In the genomic region with DNA sequence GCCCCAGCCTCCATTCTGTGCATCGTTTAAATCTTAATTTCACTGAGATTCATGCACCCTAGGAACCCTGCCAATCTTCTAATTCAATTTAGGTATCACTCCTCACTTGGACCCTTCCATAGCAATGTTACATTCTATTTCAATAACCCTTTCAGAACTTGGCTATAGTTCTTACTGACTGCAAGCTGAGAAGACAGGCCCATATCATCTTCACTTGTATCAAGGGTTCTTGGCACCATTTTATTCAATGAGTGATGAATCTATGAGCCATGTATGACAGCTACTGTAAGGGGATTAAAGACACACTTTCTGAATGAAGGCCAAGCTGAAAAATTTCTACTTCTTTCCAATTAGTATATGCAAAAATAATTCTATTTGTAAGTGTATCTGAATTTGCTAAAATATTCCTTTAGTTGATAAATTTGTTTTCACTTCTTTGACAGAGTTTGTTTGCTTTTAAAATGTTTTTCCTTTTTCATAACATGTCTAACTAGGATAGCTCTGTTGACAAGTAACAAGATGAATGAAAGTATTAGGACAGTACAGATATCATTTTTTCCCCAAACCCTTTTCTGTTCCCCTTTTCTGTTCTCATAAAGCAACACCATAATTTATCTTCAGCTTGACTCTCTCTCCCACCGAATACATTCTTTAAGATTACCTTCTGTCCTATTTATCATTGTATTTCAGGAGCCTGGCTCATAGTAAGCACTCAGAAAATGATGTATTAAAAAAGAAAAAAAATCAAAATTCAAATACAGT, we compare ENCODE assay signal across 14 cellular contexts. TPM values are rescaled to one million over a fixed set of nuclear protein-coding genes. Genes with fewer than 3 reads are reported as not detected.
A peak's percentile ranks its signal among the peaks of the same experiment; 100 is the strongest.
DNase-seq lines count a peak whose midpoint lies in the region; ATAC-seq and TF ChIP-seq lines count a peak whose summit lies in the region.
"Had no signal": no experiment of that assay in that cellular context is flagged by ENCODE, and none has a peak within 500 bp of the region (broad histone marks: within the 10 kb centered on the region; RNA-seq: fewer than 3 reads in every experiment).

No MANE protein-coding gene starts in this region.

- H3K4me3 ChIP-seq in fibroblast of lung (replicated peaks in 1 of 4; ENCODE audit: control extremely low read depth in 1 of 4, insufficient read depth in 1 of 4, low read depth in 3 of 4, low read length in 4 of 4) (no peak overlapping the region), upper lobe of right lung (no peak overlapping the region)
- H3K4me3 ChIP-seq: HAP-1, PC-9 had no signal

- H3K27me3 ChIP-seq in fibroblast of lung (ENCODE audit: control insufficient read depth, insufficient read depth, low read length) (no peaks in the 10 kb centered on the region), upper lobe of right lung (no peaks in the 10 kb centered on the region)

- no peak for TF ChIP-seq POLR2A in GM18505 (IDR thresholded peaks at IDR 0.05; ENCODE audit: borderline replicate concordance, extremely low read depth, insufficient read depth, insufficient read length)

- H3K27ac ChIP-seq in fibroblast of lung (ENCODE audit: insufficient read depth, low read length) (peak overlapping the region; percentile 43), upper lobe of right lung (no peak overlapping the region)
- H3K27ac ChIP-seq: PC-9 had no signal

- no peak overlapping the region for H3K4me2 ChIP-seq in fibroblast of lung (ENCODE audit: extremely low read depth, insufficient read depth, low read length)
- H3K4me2 ChIP-seq: PC-9 had no signal

- ATAC-seq in GM18505 (IDR thresholded peaks at IDR 0.05; ENCODE audit: unreplicated experiment) (peak; percentile 81), GM19463 (IDR thresholded peaks at IDR 0.05; ENCODE audit: unreplicated experiment) (peak; percentile 53), HG03354 (IDR thresholded peaks at IDR 0.05; ENCODE audit: poor library complexity, severe bottlenecking, unreplicated experiment) (peak; percentile 66), HG03342 (IDR thresholded peaks at IDR 0.05; ENCODE audit: unreplicated experiment) (no peak), HG02759 (IDR thresholded peaks at IDR 0.05; ENCODE audit: unreplicated experiment) (no peak), upper lobe of right lung (no peak)
- ATAC-seq: T-cell had no signal

- H3K36me3 ChIP-seq in fibroblast of lung (ENCODE audit: control insufficient read depth, insufficient read depth, low read length) (no peaks in the 10 kb centered on the region), upper lobe of right lung (no peaks in the 10 kb centered on the region)
- H3K36me3 ChIP-seq: BE2C, HAP-1 had no signal

- H3K9me3 ChIP-seq in fibroblast of lung (ENCODE audit: control insufficient read depth, insufficient read depth, low read depth, low read length): no peaks in the 10 kb centered on the region
- H3K9me3 ChIP-seq in upper lobe of right lung: no peaks in the 10 kb centered on the region
- H3K9me3 ChIP-seq: BE2C, HAP-1 had no signal

- no peak overlapping the region for H2AFZ ChIP-seq in fibroblast of lung (ENCODE audit: low read length)
- H2AFZ ChIP-seq: PC-9 had no signal

- peaks cover 6% of the 10 kb centered on the region for H3K4me1 ChIP-seq in fibroblast of lung (ENCODE audit: control insufficient read depth, extremely low read depth, insufficient read depth, low read length)
- no peaks in the 10 kb centered on the region for H3K4me1 ChIP-seq in upper lobe of right lung
- H3K4me1 ChIP-seq: BE2C had no signal

- H4K20me1 ChIP-seq in fibroblast of lung (ENCODE audit: control insufficient read depth, extremely low read depth, insufficient read depth, low read length): no peaks in the 10 kb centered on the region

- peaks cover 59% of the 10 kb centered on the region for H3K79me2 ChIP-seq in fibroblast of lung (ENCODE audit: control insufficient read depth, insufficient read depth, low read length)

- no peak for TF ChIP-seq CTCF in fibroblast of lung (conservative IDR thresholded peaks at IDR 0.05 in 1 of 2, IDR thresholded peaks at IDR 0.05 in 1 of 2; ENCODE audit: low read depth in 1 of 2, low read length in 2 of 2)
- TF ChIP-seq CTCF in upper lobe of right lung (IDR thresholded peaks at IDR 0.05): no peak

- intact Hi-C loops in upper lobe of right lung (cut with DNase I): no loop called here

- DNase-seq in fibroblast of lung (ENCODE audit: low read depth in 2 of 2) (no peak), upper lobe of right lung (no peak)
- no peak for DNase-seq in stimulated activated CD4-positive, alpha-beta T cell treated with anti-CD3 and anti-CD28 coated beads, Interleukin-1b, Interleukin-23, amount 100 ng/mL, for 48 hours
- DNase-seq: BE2C, DMS153, NCI-H510A treated with DMSO at 0.1 percent for 48 hours, PC-9, T-cell had no signal

- no peak overlapping the region for H3K9ac ChIP-seq in fibroblast of lung (ENCODE audit: insufficient read depth, low read length)

RNA-seq across cellular contexts. Expression of a gene that starts 9.6 kb away (rescaled TPM):
- total RNA-seq in fibroblast of lung (50.1 and 75.5 TPM in 2 replicates), upper lobe of right lung (17.7 TPM)
- 9.4 and 32.9 TPM in 2 replicates for polyA plus RNA-seq in fibroblast of lung
- 6.2 and 20.8 TPM in 2 replicates for polyA plus RNA-seq in fibroblast of lung (2012)
- polyA minus RNA-seq in fibroblast of lung (ENCODE audit: low replicate concordance): 15.9 and 34.7 TPM in 2 replicates

Comparison
In these comparisons a context has a peak if more than half of its experiments do, and no peak if none do; other contexts are left out.
1. ATAC-seq: peak in GM18505 (single experiment), GM19463 (single experiment) and HG03354 (single experiment); none in HG03342 (single experiment), HG02759 (single experiment) and upper lobe of right lung (single experiment).